Comparison of ENCODE assay signal across 23 cellular contexts in genomic region chr3:109707642-109708041, GRCh38.
"Had no signal": no experiment of that assay in that cellular context is flagged by ENCODE, and none has a peak within 500 bp of the region (broad histone marks: within the 10 kb centered on the region; RNA-seq: fewer than 3 reads in every experiment).

No MANE protein-coding gene starts in this region.

- H3K4me1 Mint-ChIP-seq: immature natural killer cell had no signal

- H3K4me1 ChIP-seq: esophagus squamous epithelium, gastroesophageal sphincter, left ventricle myocardium inferior, lower lobe of right lung, neural progenitor cell, suprapubic skin, thyroid gland, upper lobe of left lung, vagina had no signal

- H3K9me3 ChIP-seq: gastroesophageal sphincter, lower lobe of right lung, ovary, suprapubic skin, thyroid gland, vagina had no signal

- H3K27me3 Mint-ChIP-seq: dendritic cell treated with granulocyte-macrophage colony-stimulating factor and Interleukin-4, amounts not matched to agents 40 ng/mL and 50 ng/mL, for 4 days had no signal

- H3K36me3 ChIP-seq: esophagus squamous epithelium, gastroesophageal sphincter, left ventricle myocardium inferior, lower lobe of right lung, neural progenitor cell, ovary, suprapubic skin, thyroid gland, upper lobe of left lung, vagina had no signal

- H3K27ac Mint-ChIP-seq: dendritic cell treated with granulocyte-macrophage colony-stimulating factor and Interleukin-4, amounts not matched to agents 40 ng/mL and 50 ng/mL, for 4 days; immature natural killer cell; natural killer cell treated with Interleukin-12 subunit alpha and Interleukin-12 subunit beta and Interleukin-15 and Interleukin-18, amount 100 ng/mL, for 72 hours; neural progenitor cell had no signal

- H3K36me3 Mint-ChIP-seq: immature natural killer cell; natural killer cell treated with Interleukin-12 subunit alpha and Interleukin-12 subunit beta and Interleukin-15 and Interleukin-18, amount 100 ng/mL, for 72 hours; neural progenitor cell had no signal

- H3K27me3 ChIP-seq: esophagus squamous epithelium, gastroesophageal sphincter, neural progenitor cell, ovary, suprapubic skin, thyroid gland, upper lobe of left lung, vagina had no signal

- ATAC-seq: gastroesophageal sphincter; left cardiac atrium; lower lobe of right lung; natural killer cell treated with Interleukin-12 subunit alpha and Interleukin-12 subunit beta and Interleukin-15 and Interleukin-18, amount 100 ng/mL, for 72 hours; right cardiac atrium had no signal

- H3K27ac ChIP-seq: esophagus squamous epithelium, gastroesophageal sphincter, left ventricle myocardium inferior, lower lobe of right lung, neural progenitor cell, ovary, suprapubic skin, thyroid gland, upper lobe of left lung, vagina had no signal

- H3K4me3 ChIP-seq: esophagus squamous epithelium, gastroesophageal sphincter, left ventricle myocardium inferior, lower lobe of right lung, neural progenitor cell, ovary, smooth muscle cell, suprapubic skin, thyroid gland, upper lobe of left lung, vagina had no signal

- H3K4me2 ChIP-seq: neural progenitor cell, smooth muscle cell had no signal

- H3K4me3 Mint-ChIP-seq: dendritic cell treated with granulocyte-macrophage colony-stimulating factor and Interleukin-4, amounts not matched to agents 40 ng/mL and 50 ng/mL, for 4 days; immature natural killer cell; natural killer cell treated with Interleukin-12 subunit alpha and Interleukin-12 subunit beta and Interleukin-15 and Interleukin-18, amount 100 ng/mL, for 72 hours; neural progenitor cell had no signal

- H2AFZ ChIP-seq: neural progenitor cell had no signal

- H3K9ac ChIP-seq: neural progenitor cell had no signal

- DNase-seq: esophagus squamous epithelium; foreskin fibroblast; glutamatergic neuron; immature natural killer cell; left cardiac atrium; left ventricle myocardium inferior; lower lobe of right lung; mesenchymal stem cell; midbrain; nucleus accumbens; ovary; right cardiac atrium; stimulated activated CD4-positive, alpha-beta T cell treated with anti-CD3 and anti-CD28 coated beads, Interleukin-2, amount 100 ng/mL, for 48 hours; stimulated activated naive CD4-positive, alpha-beta T cell treated with Interleukin-2 at 50 U/mL for 16 hours; upper lobe of left lung had no signal
